ENCODE assay signal across 14 cellular contexts in genomic region chr9:127106493-127106855, GRCh38. TPM values are rescaled to one million over a fixed set of nuclear protein-coding genes. Genes with fewer than 3 reads are reported as not detected.
DNase-seq lines count a peak whose midpoint lies in the region; ATAC-seq and TF ChIP-seq lines count a peak whose summit lies in the region.
"Had no signal": no experiment of that assay in that cellular context is flagged by ENCODE, and none has a peak within 500 bp of the region (broad histone marks: within the 10 kb centered on the region; RNA-seq: fewer than 3 reads in every experiment).

No MANE protein-coding gene starts in this region.

- no peaks in the 10 kb centered on the region for H3K9me3 ChIP-seq in left ventricle myocardium inferior (replicated peaks)
- no peaks in the 10 kb centered on the region for H3K9me3 ChIP-seq in right cardiac atrium (ENCODE audit: control insufficient read depth, low read length)
- no peaks in the 10 kb centered on the region for H3K9me3 ChIP-seq in muscle layer of duodenum (ENCODE audit: control insufficient read depth in 1 of 2, low read length in 2 of 2)
- no peaks in the 10 kb centered on the region for H3K9me3 ChIP-seq in transverse colon
- H3K9me3 ChIP-seq in OCI-LY7 (ENCODE audit: low read length), result no peaks in the 10 kb centered on the region
- H3K9me3 ChIP-seq: BLaER1 treated with 17β-estradiol and CSF1 and Interleukin-3, amounts not matched to agents 10 nM and 100 nM had no signal

- no peaks in the 10 kb centered on the region for H3K9me2 ChIP-seq in OCI-LY7 (ENCODE audit: insufficient read depth, low read length)

- in situ Hi-C loops in transverse colon (cut with MboI; ENCODE audit: low pct_ligation_motif_present in 1 of 4, low pct_unique_long_range_greater_than_20kb in 1 of 4, low sequenced_read_pairs in 3 of 4), result no loop called here

- peaks cover 27% of the 10 kb centered on the region for H3K36me3 ChIP-seq in left ventricle myocardium inferior
- peaks cover 0 to 21% of the 10 kb centered on the region in 2 donors for H3K36me3 ChIP-seq in muscle layer of duodenum (ENCODE audit: control insufficient read depth in 1 of 2, insufficient read depth in 2 of 2, low read length in 2 of 2)
- no peaks in the 10 kb centered on the region for H3K36me3 ChIP-seq in transverse colon
- no peaks in the 10 kb centered on the region for H3K36me3 ChIP-seq in OCI-LY7 (ENCODE audit: insufficient read depth, low read length)

- no peaks in the 10 kb centered on the region for H4K20me1 ChIP-seq in OCI-LY7 (ENCODE audit: insufficient read depth, low read length)
- H4K20me1 ChIP-seq: BLaER1 treated with 17β-estradiol and CSF1 and Interleukin-3, amounts not matched to agents 10 nM and 100 nM had no signal

- no peak overlapping the region for H3K4me3 ChIP-seq in left ventricle myocardium inferior
- no peak overlapping the region for H3K4me3 ChIP-seq in right cardiac atrium (ENCODE audit: low read length)
- no peak overlapping the region for H3K4me3 ChIP-seq in muscle layer of duodenum (ENCODE audit: low read depth in 1 of 2, low read length in 2 of 2)
- no peak overlapping the region for H3K4me3 ChIP-seq in transverse colon
- H3K4me3 ChIP-seq in OCI-LY7 (ENCODE audit: low read depth, low read length, poor library complexity, severe bottlenecking), result no peak overlapping the region
- H3K4me3 ChIP-seq: BLaER1 treated with 17β-estradiol and CSF1 and Interleukin-3, amounts not matched to agents 10 nM and 100 nM; K562 had no signal

- ATAC-seq in right cardiac atrium (no peak), HG02588 (IDR thresholded peaks at IDR 0.05; ENCODE audit: unreplicated experiment) (no peak)
- ATAC-seq: K562 had no signal

- TF ChIP-seq CTCF in left ventricle myocardium inferior (IDR thresholded peaks at IDR 0.05; ENCODE audit: borderline replicate concordance) (no peak), transverse colon (IDR thresholded peaks at IDR 0.05) (no peak), OCI-LY7 (conservative IDR thresholded peaks at IDR 0.05; ENCODE audit: low read length) (no peak)

- WGBS in right cardiac atrium, result 81% methylated on average over 3 of the region's 3 CpGs
- 40 to 77% methylated on average over 1 to 3 of the region's 3 CpGs for WGBS in transverse colon (ENCODE audit: low coverage in 1 of 2), 2 donors

- no peak for DNase-seq in left ventricle myocardium inferior
- no peak for DNase-seq in right cardiac atrium
- DNase-seq in caudate nucleus (lab: John Stamatoyannopoulos, UW), result no peak
- DNase-seq in transverse colon, result no peak
- DNase-seq in OCI-LY7 (ENCODE audit: low spot score), result no peak
- DNase-seq: DMS79, MV-4-11, NCI-H187, NCI-H2107, NCI-H510A treated with DMSO at 0.1 percent for 48 hours had no signal

- H3K27ac ChIP-seq in left ventricle myocardium inferior (replicated peaks) (peak overlapping the region; percentile 87), right cardiac atrium (ENCODE audit: low read length) (no peak overlapping the region), caudate nucleus (ENCODE audit: low read depth, low read length) (peak overlapping the region; percentile 37), muscle layer of duodenum (ENCODE audit: low read length) (peak overlapping the region; percentile 23), transverse colon (peak overlapping the region in 3 of 4 donors; percentile 61 to 78 (median 61)), OCI-LY7 (ENCODE audit: low read depth, low read length, poor library complexity, severe bottlenecking) (no peak overlapping the region)
- H3K27ac ChIP-seq: BLaER1 treated with 17β-estradiol and CSF1 and Interleukin-3, amounts not matched to agents 10 nM and 100 nM had no signal

- no TSS peak for BruUV-seq in OCI-LY7 (replicated peaks; lab: Mats Ljungman, UMichigan)

- TF ChIP-seq EP300 in transverse colon (IDR thresholded peaks at IDR 0.05; ENCODE audit: low read depth), result no peak

- intact Hi-C loops in left ventricle myocardium inferior (cut with micrococcal nuclease) (no loop called here), right cardiac atrium (cut with DNase I) (no loop called here), transverse colon (cut with DNase I; ENCODE audit: low total_unique reads) (no loop called here), OCI-LY7 (cut with micrococcal nuclease; ENCODE audit: unreplicated experiment) (no loop called here)

- H3K4me1 ChIP-seq in left ventricle myocardium inferior (peaks cover 96% of the 10 kb centered on the region), right cardiac atrium (ENCODE audit: control insufficient read depth, insufficient read depth, low read length) (peaks cover 20% of the 10 kb centered on the region), muscle layer of duodenum (ENCODE audit: control insufficient read depth in 1 of 2, insufficient read depth in 2 of 2, low read length in 2 of 2) (peaks cover 0 to 79% of the 10 kb centered on the region in 2 donors), transverse colon (peaks cover 0 to 13% (median 5%) of the 10 kb centered on the region in 4 donors), OCI-LY7 (ENCODE audit: insufficient read depth, low read length, poor library complexity, severe bottlenecking) (no peaks in the 10 kb centered on the region)

- no peak overlapping the region for H3K4me2 ChIP-seq in OCI-LY7 (ENCODE audit: low read length)
- H3K4me2 ChIP-seq: BLaER1 treated with 17β-estradiol and CSF1 and Interleukin-3, amounts not matched to agents 10 nM and 100 nM had no signal

- H3K79me2 ChIP-seq in OCI-LY7 (ENCODE audit: insufficient read depth, low read depth, low read length), result no peaks in the 10 kb centered on the region

- POLR2A ChIA-PET in OCI-LY7 (lab: Charles Lee), result no interaction called here

- no peak overlapping the region for H2AFZ ChIP-seq in OCI-LY7 (ENCODE audit: low read length)

- CTCF ChIA-PET in OCI-LY7 (lab: Charles Lee; ENCODE audit: unreplicated experiment), result no interaction called here

- TF ChIP-seq POLR2A in transverse colon (IDR thresholded peaks at IDR 0.05), result no peak

- no peaks in the 10 kb centered on the region for H3K27me3 ChIP-seq in left ventricle myocardium inferior (ENCODE audit: low read depth)
- H3K27me3 ChIP-seq in right cardiac atrium (ENCODE audit: control insufficient read depth, insufficient read depth), result no peaks in the 10 kb centered on the region
- H3K27me3 ChIP-seq in muscle layer of duodenum (ENCODE audit: low read depth, low read length), result no peaks in the 10 kb centered on the region
- H3K27me3 ChIP-seq in transverse colon, result no peaks in the 10 kb centered on the region
- H3K27me3 ChIP-seq: BLaER1 treated with 17β-estradiol and CSF1 and Interleukin-3, amounts not matched to agents 10 nM and 100 nM had no signal

RNA-seq across cellular contexts. Expression of gene ANGPTL2, which starts 16.0 kb away (rescaled TPM):
- total RNA-seq in left ventricle myocardium inferior, result 35.7 TPM
- 10 to 100 TPM; 33.8 to 69.5 (median 47.2) TPM for total RNA-seq in right cardiac atrium
- polyA plus RNA-seq in right cardiac atrium, result 26.7 TPM
- total RNA-seq in transverse colon, result 10 to 100 TPM; 11.0 to 30.8 (median 13.1) TPM
- not detected in 2 replicates for total RNA-seq in OCI-LY7 (2014; rRNA removed; shearing (Covaris generic))
- not detected in 2 replicates for total RNA-seq in OCI-LY7 (2022)
- total RNA-seq: K562 had no signal
- polyA plus RNA-seq: K562 had no signal

Comparison
In these comparisons a context has a peak if more than half of its experiments do, and no peak if none do; other contexts are left out.
1. H3K27ac ChIP-seq: peak in left ventricle myocardium inferior (single experiment), caudate nucleus (single experiment), muscle layer of duodenum (single experiment) and transverse colon (3 of 4); none in right cardiac atrium (single experiment) and OCI-LY7 (single experiment).
2. RNA of gene ANGPTL2, which starts 16.0 kb away (total RNA-seq): 33.8 to 69.5 TPM in right cardiac atrium, 35.7 TPM in left ventricle myocardium inferior (single experiment) and 11.0 to 30.8 TPM in transverse colon; not detected in OCI-LY7; every median in the first group is over 10 times any median in the second.